Comparison of ENCODE assay signal across 8 cellular contexts in the genomic region with DNA sequence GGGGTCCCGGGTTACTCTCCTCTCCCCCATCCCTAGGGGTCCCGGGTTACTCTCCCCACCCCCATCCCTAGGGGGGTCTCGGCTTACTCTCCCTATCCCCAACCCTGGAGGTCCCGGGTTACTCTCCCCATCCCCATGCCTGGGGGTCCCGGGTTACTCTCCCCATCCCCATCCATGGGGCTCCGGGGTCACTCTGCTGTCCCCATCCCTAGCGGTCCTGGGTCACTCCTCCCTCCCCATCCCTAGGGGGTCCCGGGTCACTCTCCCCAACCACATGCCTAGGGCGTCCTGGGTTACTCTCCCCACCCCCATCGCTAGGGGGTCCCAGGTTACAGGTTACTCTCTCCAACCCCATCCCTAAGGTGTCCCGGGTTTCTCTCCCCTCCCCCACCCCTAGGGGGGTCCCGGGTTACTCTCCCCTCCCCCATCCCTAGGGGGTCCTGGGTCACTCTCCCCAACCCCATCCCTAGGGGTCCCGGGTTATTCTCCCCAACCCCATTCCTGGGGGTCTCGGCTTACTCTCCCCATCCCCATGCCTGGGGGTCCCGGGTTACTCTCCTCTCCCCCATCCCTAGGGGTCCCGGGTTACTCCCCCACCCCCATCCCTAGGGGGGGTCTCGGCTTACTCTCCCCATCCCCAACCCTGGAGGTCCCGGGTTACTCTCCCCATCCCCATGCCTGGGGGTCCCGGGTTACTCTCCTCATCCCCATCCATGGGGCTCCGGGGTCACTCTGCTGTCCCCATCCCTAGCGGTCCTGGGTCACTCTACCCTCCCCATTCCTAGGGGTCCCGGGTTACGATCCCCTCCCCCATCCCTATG. TPM values are rescaled to one million over a fixed set of nuclear protein-coding genes. Genes with fewer than 3 reads are reported as not detected.
A peak's percentile ranks its signal among the peaks of the same experiment; 100 is the strongest.
DNase-seq lines count a peak whose midpoint lies in the region; ATAC-seq and TF ChIP-seq lines count a peak whose summit lies in the region.

No MANE protein-coding gene starts in this region.

- H3K27ac ChIP-seq in brain microvascular endothelial cell (no peak overlapping the region), lung (ENCODE audit: low read depth in 1 of 2, low read length in 1 of 2) (no peak overlapping the region), upper lobe of right lung (peak overlapping the region; percentile 75)

- H3K4me3 ChIP-seq in brain microvascular endothelial cell (ENCODE audit: low read depth, low read length): peak overlapping the region; percentile 86
- H3K4me3 ChIP-seq in lung: peak overlapping the region; percentile 76
- peak overlapping the region; percentile 74 for H3K4me3 ChIP-seq in upper lobe of right lung

- no peak for ATAC-seq in lung (ENCODE audit: insufficient read depth, low FRiP score)
- no peak for ATAC-seq in upper lobe of right lung
- no peak for ATAC-seq in HG03565 (IDR thresholded peaks at IDR 0.05; ENCODE audit: unreplicated experiment)
- no peak for ATAC-seq in HG02588 (IDR thresholded peaks at IDR 0.05; ENCODE audit: unreplicated experiment)

- H3K9me3 ChIP-seq in lung (ENCODE audit: control insufficient read depth in 2 of 2, insufficient read depth in 1 of 2, low read length in 1 of 2): peaks cover 0 to 3% of the 10 kb centered on the region in 2 donors
- H3K9me3 ChIP-seq in upper lobe of right lung: no peaks in the 10 kb centered on the region

- H3K27me3 ChIP-seq in brain microvascular endothelial cell (replicated peaks) (no peaks in the 10 kb centered on the region), lung (ENCODE audit: control insufficient read depth, insufficient read depth) (no peaks in the 10 kb centered on the region), upper lobe of right lung (no peaks in the 10 kb centered on the region)

- intact Hi-C loops in upper lobe of right lung (cut with DNase I): no loop called here

- no peaks in the 10 kb centered on the region for H3K36me3 ChIP-seq in brain microvascular endothelial cell (replicated peaks)
- no peaks in the 10 kb centered on the region for H3K36me3 ChIP-seq in lung (ENCODE audit: control insufficient read depth in 2 of 2, insufficient read depth in 2 of 2, low read length in 2 of 2)
- H3K36me3 ChIP-seq in upper lobe of right lung: no peaks in the 10 kb centered on the region

- TF ChIP-seq CTCF in brain microvascular endothelial cell (IDR thresholded peaks at IDR 0.05; ENCODE audit: low read depth, low read length, missing control alignments): no peak
- no peak for TF ChIP-seq CTCF in lung (IDR thresholded peaks at IDR 0.05; ENCODE audit: control extremely low read depth, extremely low read depth)
- TF ChIP-seq CTCF in upper lobe of right lung (IDR thresholded peaks at IDR 0.05): no peak

- H3K4me1 ChIP-seq in lung (ENCODE audit: control insufficient read depth in 2 of 2, insufficient read depth in 2 of 2, low read length in 2 of 2) (peaks cover 4 to 9% of the 10 kb centered on the region in 2 donors), upper lobe of right lung (peaks cover 11% of the 10 kb centered on the region)

- DNase-seq in activated effector memory CD4-positive, alpha-beta T cell treated with anti-CD3 and anti-CD28 coated beads, Interleukin-2, amount 50 U/mL, for 16 hours: peak; percentile 65
- no peak for DNase-seq in activated effector memory CD4-positive, alpha-beta T cell treated with Interleukin-2 at 50 U/mL for 16 hours
- DNase-seq in brain microvascular endothelial cell (no peak), lung (ENCODE audit: low spot score) (peak; percentile 39), upper lobe of right lung (peak; percentile 64), NCI-H2081 (lab: John Stamatoyannopoulos, UW) (no peak)

- in situ Hi-C loops in brain microvascular endothelial cell (cut with HindIII; ENCODE audit: low pct_ligation_motif_present, low sequenced_read_pairs): no loop called here

- 25 to 31% methylated on average over 21 to 23 of the region's 23 CpGs for WGBS in lung, 2 donors

RNA-seq across cellular contexts. Expression of gene ASMTL, which starts 0.8 kb away (rescaled TPM):
- total RNA-seq in lung: 10 to 100 TPM; 12.3 to 29.4 TPM
- polyA plus RNA-seq in lung: 10 to 100 TPM; 17.0 to 26.6 TPM
- total RNA-seq in upper lobe of right lung: 23.8 TPM

RNA-seq across cellular contexts. Expression of gene SLC25A6, which starts 60.0 kb away (rescaled TPM):
- total RNA-seq in lung (100 to 1,000 TPM; 168 to 350 TPM), upper lobe of right lung (337 TPM)
- 100 to 1,000 TPM; 382 to 422 TPM for polyA plus RNA-seq in lung

Comparison
In these comparisons a context has a peak if more than half of its experiments do, and no peak if none do; other contexts are left out.
1. DNase-seq: peak in activated effector memory CD4-positive, alpha-beta T cell treated with anti-CD3 and anti-CD28 coated beads, Interleukin-2, amount 50 U/mL, for 16 hours (single experiment), lung (single experiment) and upper lobe of right lung (single experiment); none in activated effector memory CD4-positive, alpha-beta T cell treated with Interleukin-2 at 50 U/mL for 16 hours (single experiment), brain microvascular endothelial cell (single experiment) and NCI-H2081 (0 of 2).
2. Peak in every context shown above with its lines, with median percentiles within 50 percentile points of each other: H3K4me3 ChIP-seq.